In the genomic region with DNA sequence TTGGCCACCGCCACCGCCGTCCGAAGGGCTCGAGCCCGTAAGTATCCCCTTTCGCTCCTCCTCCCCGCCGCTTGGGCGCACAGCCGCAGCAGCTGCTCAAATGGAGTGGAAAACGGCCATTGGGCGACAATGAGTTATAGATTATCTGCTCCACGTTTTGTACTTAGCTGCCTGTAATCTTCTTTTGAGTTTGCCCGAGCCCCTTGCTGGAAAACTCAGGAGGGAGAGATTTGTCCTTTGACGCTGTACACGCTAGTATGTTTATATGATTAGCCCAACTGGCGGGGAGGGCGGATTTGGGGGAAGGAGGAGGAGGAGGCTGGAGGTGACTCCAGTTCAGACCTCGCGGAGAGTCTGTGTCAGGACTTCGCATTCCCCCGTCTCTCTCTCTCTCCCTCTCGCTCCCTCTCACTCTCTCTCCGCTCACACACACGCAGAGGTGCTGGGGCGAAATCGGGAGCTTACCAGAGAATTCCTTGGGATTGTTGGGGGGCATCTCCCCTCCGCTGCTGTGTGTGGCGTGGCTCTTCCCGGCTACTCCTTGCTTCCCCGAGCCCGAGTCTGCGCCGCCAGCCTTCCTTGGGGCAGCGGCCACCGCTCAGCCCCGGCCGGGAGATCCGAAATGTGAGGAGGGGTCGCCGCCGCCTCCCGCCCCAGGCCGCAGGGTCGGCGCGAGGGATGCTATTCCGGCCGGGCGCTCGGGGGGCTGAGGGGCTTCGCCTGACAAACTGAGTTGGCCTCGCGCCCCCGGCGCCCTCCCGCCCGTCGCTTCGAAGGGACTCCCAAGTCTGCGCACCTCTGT, we compare ENCODE assay signal across 8 cellular contexts. TPM values are rescaled to one million over a fixed set of nuclear protein-coding genes. Genes with fewer than 3 reads are reported as not detected.
DNase-seq lines count a peak whose midpoint lies in the region; ATAC-seq, FAIRE-seq and TF ChIP-seq lines count a peak whose summit lies in the region.

No MANE protein-coding gene starts in this region.

- H3K36me3 Mint-ChIP-seq in CD14-positive monocyte (peaks cover 0 to 2% of the 10 kb centered on the region in 2 donors), activated B cell treated with CpG ODN at 0.5 μM for 24 hours (ENCODE audit: low read depth) (no peaks in the 10 kb centered on the region), neural crest cell (ENCODE audit: low read depth) (no peaks in the 10 kb centered on the region)

- ATAC-seq in activated B cell treated with CpG ODN at 0.5 μM for 24 hours (ENCODE audit: low read depth), result no peak

- peak; percentile 68 for TF ChIP-seq POLR2A in H54 (IDR thresholded peaks at IDR 0.05; ENCODE audit: low read depth, low read length)

- CTCF ChIA-PET in activated B cell treated with CpG ODN at 0.5 μM for 24 hours (lab: Charles Lee), result no interaction called here

- POLR2A ChIA-PET in activated B cell treated with CpG ODN at 0.5 μM for 24 hours (lab: Charles Lee), result no interaction called here

- DNase-seq in CD14-positive monocyte (ENCODE audit: low spot score) (no peak), H54 (ENCODE audit: insufficient read length, low spot score) (no peak), NCI-H187 treated with DMSO at 0.1 percent for 48 hours (lab: John Stamatoyannopoulos, UW) (peak; percentile 66), activated B cell treated with CpG ODN at 0.5 μM for 24 hours (no peak), foreskin melanocyte (peak; percentile 68), neural crest cell (ENCODE audit: low read depth, low spot score) (peak; percentile 70), GOT3 (lab: John Stamatoyannopoulos, UW) (no peak), HUDEP-2 (lab: John Stamatoyannopoulos, UW; ENCODE audit: unreplicated experiment in 76 of 76) (no peak)

- H3K4me1 Mint-ChIP-seq in CD14-positive monocyte (peaks cover 15% of the 10 kb centered on the region), activated B cell treated with CpG ODN at 0.5 μM for 24 hours (peaks cover 15% of the 10 kb centered on the region), neural crest cell (peaks cover 40% of the 10 kb centered on the region)

- peak overlapping the region; percentile 41 to 90 for H3K4me3 Mint-ChIP-seq in CD14-positive monocyte
- peak overlapping the region; percentile 32 for H3K4me3 Mint-ChIP-seq in activated B cell treated with CpG ODN at 0.5 μM for 24 hours
- peak overlapping the region; percentile 97 for H3K4me3 Mint-ChIP-seq in neural crest cell

- H3K27me3 Mint-ChIP-seq in CD14-positive monocyte (ENCODE audit: low read depth in 3 of 3), result peaks cover 58 to 73% (median 60%) of the 10 kb centered on the region in 3 donors
- peaks cover 39% of the 10 kb centered on the region for H3K27me3 Mint-ChIP-seq in activated B cell treated with CpG ODN at 0.5 μM for 24 hours
- no peaks in the 10 kb centered on the region for H3K27me3 Mint-ChIP-seq in neural crest cell (ENCODE audit: low read depth)

- peaks cover 0 to 8% (median 5%) of the 10 kb centered on the region in 7 donors for H3K9me3 Mint-ChIP-seq in CD14-positive monocyte
- H3K9me3 Mint-ChIP-seq in activated B cell treated with CpG ODN at 0.5 μM for 24 hours, result no peaks in the 10 kb centered on the region
- no peaks in the 10 kb centered on the region for H3K9me3 Mint-ChIP-seq in neural crest cell

- FAIRE-seq in H54 (lab: Jason Lieb, UNC), result peak; percentile 94

- TF ChIP-seq CTCF in CD14-positive monocyte (IDR thresholded peaks at IDR 0.05) (no peak), activated B cell treated with CpG ODN at 0.5 μM for 24 hours (IDR thresholded peaks at IDR 0.05) (no peak), neural crest cell (conservative IDR thresholded peaks at IDR 0.05) (no peak)

- H3K27ac Mint-ChIP-seq in CD14-positive monocyte (no peak overlapping the region), activated B cell treated with CpG ODN at 0.5 μM for 24 hours (no peak overlapping the region), neural crest cell (ENCODE audit: unreplicated experiment) (peak overlapping the region; percentile 95)

- intact Hi-C loops in CD14-positive monocyte (cut with micrococcal nuclease), result no loop called here
- intact Hi-C loops in activated B cell treated with CpG ODN at 0.5 μM for 24 hours (cut with micrococcal nuclease), result no loop called here

RNA-seq across cellular contexts. Expression of gene ADGRL2, which starts 0.5 kb away (rescaled TPM):
- not detected for polyA plus RNA-seq in CD14-positive monocyte
- total RNA-seq in activated B cell treated with CpG ODN at 0.5 μM for 24 hours (not detected in 2 replicates), neural crest cell (168 and 170 TPM in 2 replicates)

Comparison
In these comparisons a context has a peak if more than half of its experiments do, and no peak if none do; other contexts are left out.
1. DNase-seq: peak in NCI-H187 treated with DMSO at 0.1 percent for 48 hours (single experiment), foreskin melanocyte (single experiment) and neural crest cell (single experiment); none in CD14-positive monocyte (single experiment), H54 (single experiment), activated B cell treated with CpG ODN at 0.5 μM for 24 hours (single experiment), GOT3 (single experiment) and HUDEP-2 (0 of 76).
2. H3K4me3 Mint-ChIP-seq: peak in every context shown above with its lines; median percentile 97 in neural crest cell; 66 in CD14-positive monocyte; 32 in activated B cell treated with CpG ODN at 0.5 μM for 24 hours.
3. RNA of gene ADGRL2, which starts 0.5 kb away (total RNA-seq): 168 to 170 TPM in neural crest cell; not detected in activated B cell treated with CpG ODN at 0.5 μM for 24 hours; every median in the first group is over 100 times any median in the second.